In genomic region chr10:95289921-95290421, GRCh38 we compare ENCODE assay signal across 8 cellular contexts. TPM values are rescaled to one million over a fixed set of nuclear protein-coding genes. Genes with fewer than 3 reads are reported as not detected.
DNase-seq lines count a peak whose midpoint lies in the region; ATAC-seq and TF ChIP-seq lines count a peak whose summit lies in the region.

No MANE protein-coding gene starts in this region.

- H3K4me1 ChIP-seq in SJSA1 (replicated peaks) (peaks cover 40% of the 10 kb centered on the region), gastrocnemius medialis (peaks cover 28 to 39% of the 10 kb centered on the region in 2 donors)

- TF ChIP-seq CTCF in GM12865 (IDR thresholded peaks at IDR 0.05; ENCODE audit: insufficient read depth, low read depth, low read length, missing control alignments) (no peak), foreskin fibroblast (IDR thresholded peaks at IDR 0.05; ENCODE audit: low read depth, low read length) (no peak), gastrocnemius medialis (IDR thresholded peaks at IDR 0.05 in 4 of 5, conservative IDR thresholded peaks at IDR 0.05 in 1 of 5) (peak in 1 of 5 experiments; percentile 4)

- H3K36me3 ChIP-seq in SJSA1 (peaks cover 32% of the 10 kb centered on the region), gastrocnemius medialis (no peaks in the 10 kb centered on the region)

- no peak for TF ChIP-seq POLR2A in gastrocnemius medialis (IDR thresholded peaks at IDR 0.05)

- no peak for DNase-seq in GM12865 (ENCODE audit: low read depth)
- DNase-seq in SJSA1 (ENCODE audit: low read depth in 1 of 2, low spot score in 2 of 2), result no peak
- no peak for DNase-seq in foreskin fibroblast
- DNase-seq in gastrocnemius medialis, result no peak
- no peak for DNase-seq in OCI-M2 (lab: John Stamatoyannopoulos, UW; ENCODE audit: unreplicated experiment)
- no peak for DNase-seq in NCI-H2171 (lab: John Stamatoyannopoulos, UW)
- DNase-seq in epidermal melanocyte (ENCODE audit: insufficient read length, low spot score), result no peak

- in situ Hi-C loops in gastrocnemius medialis (cut with MboI; ENCODE audit: low sequenced_read_pairs in 4 of 4), result no loop called here

- H3K27ac ChIP-seq in SJSA1, result peak overlapping the region; percentile 84
- peak overlapping the region; percentile 80 to 97 (median 92) for H3K27ac ChIP-seq in gastrocnemius medialis

- H3K27me3 ChIP-seq in SJSA1 (replicated peaks), result no peaks in the 10 kb centered on the region
- H3K27me3 ChIP-seq in gastrocnemius medialis, result no peaks in the 10 kb centered on the region

- intact Hi-C loops in gastrocnemius medialis (cut with DNase I; ENCODE audit: low total_unique reads), result loop anchor here (5.0 kb wide), 4 partner anchors 37 to 117 kb away; no protein-coding TSS in a partner anchor

- H3K9me3 ChIP-seq in SJSA1 (replicated peaks) (no peaks in the 10 kb centered on the region), gastrocnemius medialis (no peaks in the 10 kb centered on the region)

- no peak for ATAC-seq in gastrocnemius medialis
- ATAC-seq in GM21717 (IDR thresholded peaks at IDR 0.05; ENCODE audit: unreplicated experiment), result no peak

- H3K4me3 ChIP-seq in GM12865 (ENCODE audit: low read depth, low read length) (peak overlapping the region; percentile 98), SJSA1 (peak overlapping the region; percentile 97), foreskin fibroblast (ENCODE audit: low read depth in 1 of 2, low read length in 2 of 2) (peak overlapping the region; percentile 85 to 89), gastrocnemius medialis (peak overlapping the region; percentile 66 to 89 (median 72))

RNA-seq across cellular contexts. Expression of gene PDLIM1, which starts 0.8 kb away (rescaled TPM):
- total RNA-seq in SJSA1 (2014; rRNA removed; shearing (Covaris generic)), result 45.5 and 55.6 TPM in 2 replicates
- 100 to 1,000 TPM; 157 to 572 (median 272) TPM for total RNA-seq in gastrocnemius medialis
